In the genomic region with DNA sequence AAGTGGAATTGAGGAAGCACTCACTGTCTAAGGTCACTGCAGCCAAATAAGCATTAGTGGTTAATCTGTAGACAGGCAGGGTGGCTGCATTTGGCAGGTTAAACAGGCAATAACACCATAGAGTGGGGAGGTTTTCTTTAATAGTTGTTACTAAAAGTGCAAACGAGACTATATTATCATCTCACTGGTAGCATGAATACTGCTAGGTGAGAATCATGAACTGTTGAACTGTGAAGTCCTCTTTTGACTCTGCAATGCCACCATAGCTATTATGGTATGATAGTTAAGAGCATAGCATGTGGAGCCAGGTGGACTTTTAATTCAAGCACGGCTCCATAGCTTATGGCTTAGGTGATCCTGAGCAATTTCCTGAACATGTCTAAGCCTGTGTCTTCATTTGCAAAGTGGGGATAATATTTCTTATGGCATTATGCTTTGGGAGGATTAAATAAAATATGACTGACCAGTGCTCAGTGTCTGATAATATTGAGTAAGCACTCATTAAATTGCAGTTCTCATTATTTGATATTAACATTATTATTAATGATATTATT, we compare ENCODE assay signal across 15 cellular contexts.
"Had no signal": no experiment of that assay in that cellular context is flagged by ENCODE, and none has a peak within 500 bp of the region (broad histone marks: within the 10 kb centered on the region; RNA-seq: fewer than 3 reads in every experiment).

No MANE protein-coding gene starts in this region.

- ATAC-seq: activated CD8-positive, alpha-beta memory T cell treated with anti-CD3 and anti-CD28 coated beads, Interleukin-2, amount 10 ng/mL, durations not matched to agents 7 days and 5 days; left colon; psoas muscle; right lobe of liver had no signal

- H3K27me3 Mint-ChIP-seq: activated CD4-positive, alpha-beta memory T cell treated with anti-CD3 and anti-CD28 coated beads for 36 hours; activated CD8-positive, alpha-beta memory T cell treated with anti-CD3 and anti-CD28 coated beads, Interleukin-2, amount 10 ng/mL, durations not matched to agents 7 days and 5 days; activated T-cell treated with anti-CD3 and anti-CD28 coated beads, Interleukin-2, amount 50 U/mL, for 24 hours; naive B cell; stimulated activated naive CD8-positive, alpha-beta T cell treated with anti-CD3 and anti-CD28 coated beads, Interleukin-15, Interleukin-2, amounts not matched to agents 100 ng/mL and 50 ng/mL, for 24 hours; type B pancreatic cell had no signal

- H3K9me3 Mint-ChIP-seq: activated CD4-positive, alpha-beta memory T cell treated with anti-CD3 and anti-CD28 coated beads for 36 hours; activated T-cell treated with anti-CD3 and anti-CD28 coated beads, Interleukin-2, amount 50 U/mL, for 24 hours; endodermal cell; naive B cell; neural progenitor cell; stimulated activated naive CD8-positive, alpha-beta T cell treated with anti-CD3 and anti-CD28 coated beads, Interleukin-15, Interleukin-2, amounts not matched to agents 100 ng/mL and 50 ng/mL, for 24 hours had no signal

- H3K4me1 Mint-ChIP-seq: activated CD8-positive, alpha-beta memory T cell treated with anti-CD3 and anti-CD28 coated beads, Interleukin-2, amount 10 ng/mL, durations not matched to agents 7 days and 5 days; endodermal cell; neural progenitor cell had no signal

- H3K27ac Mint-ChIP-seq: activated CD4-positive, alpha-beta memory T cell treated with anti-CD3 and anti-CD28 coated beads for 36 hours; activated CD8-positive, alpha-beta memory T cell treated with anti-CD3 and anti-CD28 coated beads, Interleukin-2, amount 10 ng/mL, durations not matched to agents 7 days and 5 days; activated T-cell treated with anti-CD3 and anti-CD28 coated beads, Interleukin-2, amount 50 U/mL, for 24 hours; endodermal cell; naive B cell; neural progenitor cell; stimulated activated naive CD8-positive, alpha-beta T cell treated with anti-CD3 and anti-CD28 coated beads, Interleukin-15, Interleukin-2, amounts not matched to agents 100 ng/mL and 50 ng/mL, for 24 hours; type B pancreatic cell had no signal

- DNase-seq: activated CD4-positive, alpha-beta memory T cell treated with anti-CD3 and anti-CD28 coated beads for 36 hours; activated CD8-positive, alpha-beta memory T cell treated with anti-CD3 and anti-CD28 coated beads, Interleukin-2, amount 10 ng/mL, durations not matched to agents 7 days and 5 days; activated effector memory CD4-positive, alpha-beta T cell treated with Interleukin-2 at 50 U/mL for 16 hours; activated naive CD4-positive, alpha-beta T cell treated with anti-CD3 and anti-CD28 coated beads, Interleukin-2, amount 50 U/mL, for 16 hours; activated T-cell treated with anti-CD3 and anti-CD28 coated beads, Interleukin-2, amount 50 U/mL, for 24 hours; endodermal cell; erythroblast; left colon; naive B cell; psoas muscle; right lobe of liver; T1000 had no signal

- H3K4me3 Mint-ChIP-seq: activated CD4-positive, alpha-beta memory T cell treated with anti-CD3 and anti-CD28 coated beads for 36 hours; activated CD8-positive, alpha-beta memory T cell treated with anti-CD3 and anti-CD28 coated beads, Interleukin-2, amount 10 ng/mL, durations not matched to agents 7 days and 5 days; activated T-cell treated with anti-CD3 and anti-CD28 coated beads, Interleukin-2, amount 50 U/mL, for 24 hours; endodermal cell; neural progenitor cell; stimulated activated naive CD8-positive, alpha-beta T cell treated with anti-CD3 and anti-CD28 coated beads, Interleukin-15, Interleukin-2, amounts not matched to agents 100 ng/mL and 50 ng/mL, for 24 hours; type B pancreatic cell had no signal

- H3K36me3 Mint-ChIP-seq: activated CD4-positive, alpha-beta memory T cell treated with anti-CD3 and anti-CD28 coated beads for 36 hours; activated CD8-positive, alpha-beta memory T cell treated with anti-CD3 and anti-CD28 coated beads, Interleukin-2, amount 10 ng/mL, durations not matched to agents 7 days and 5 days; naive B cell; neural progenitor cell had no signal
